32 cellular contexts compared by ENCODE assay signal in the genomic region with DNA sequence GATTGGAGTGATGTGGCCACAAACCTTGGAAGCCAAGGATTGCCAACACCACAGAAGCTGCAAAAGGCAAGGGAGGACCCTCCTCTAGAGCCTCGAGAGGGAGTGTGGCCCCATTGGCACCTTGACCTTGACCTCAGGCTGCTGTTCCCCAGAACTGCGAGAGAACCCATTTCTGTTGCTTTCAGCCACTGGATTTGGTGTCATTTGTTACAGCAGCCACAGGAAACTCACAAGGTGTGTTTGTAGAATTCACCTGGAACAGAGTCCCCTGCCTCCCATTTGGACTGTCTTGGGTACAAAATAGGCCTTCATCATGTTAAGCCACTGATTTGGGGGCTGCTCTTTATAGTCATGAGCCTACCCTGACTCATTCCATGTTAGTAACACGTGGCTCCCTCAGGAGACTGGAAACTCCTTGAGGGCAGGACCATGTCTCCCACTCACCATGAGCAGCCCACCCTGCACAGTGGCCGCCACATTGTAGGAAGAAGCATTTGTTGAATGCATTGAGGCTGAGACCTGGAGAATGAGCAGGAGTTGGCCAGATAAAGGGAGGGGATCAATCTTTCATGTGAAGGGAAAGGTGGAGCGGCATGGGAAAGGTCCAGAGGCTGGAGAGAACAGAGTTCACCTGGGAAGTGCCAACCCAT. TPM values are rescaled to one million over a fixed set of nuclear protein-coding genes. Genes with fewer than 3 reads are reported as not detected.
"Had no signal": no experiment of that assay in that cellular context is flagged by ENCODE, and none has a peak within 500 bp of the region (broad histone marks: within the 10 kb centered on the region; RNA-seq: fewer than 3 reads in every experiment).

No MANE protein-coding gene starts in this region.

- DNase-seq: activated CD4-positive, alpha-beta T cell treated with anti-CD3 and anti-CD28 coated beads, Interleukin-2, amount 10 ng/mL, durations not matched to agents 7 days and 5 days; activated CD4-positive, CD25-positive, alpha-beta regulatory T cell treated with anti-CD3 and anti-CD28 coated beads, Interleukin-2, amount 50 U/mL, for 72 hours; activated CD8-positive, alpha-beta T cell treated with anti-CD3 and anti-CD28 coated beads for 36 hours; activated gamma-delta T cell; activated naive CD4-positive, alpha-beta T cell treated with anti-CD3 and anti-CD28 coated beads, Interleukin-2, amount 50 U/mL, for 16 hours; activated naive CD8-positive, alpha-beta T cell treated with anti-CD3 and anti-CD28 coated beads, Interleukin-2, amount 50 U/mL, for 24 hours; brain microvascular endothelial cell; central memory CD4-positive, alpha-beta T cell; effector memory CD8-positive, alpha-beta T cell; glutamatergic neuron; immature natural killer cell; nephron progenitor cell; right cardiac atrium; stimulated activated CD4-positive, alpha-beta T cell treated with anti-CD3 and anti-CD28 coated beads, Interleukin-1b, Interleukin-23, amount 100 ng/mL, for 48 hours; stimulated activated naive B cell treated with anti-CD40 and anti-IgM and Interleukin-4, amounts not matched to agents 10 μg/mL and 1 μg/mL and 100 μg/mL, for 72 hours; WERI-Rb-1 had no signal

- H3K4me2 ChIP-seq: hepatocyte had no signal

- H2AFZ ChIP-seq: hepatocyte had no signal

- H3K4me3 ChIP-seq: esophagus muscularis mucosa, hepatocyte, mucosa of descending colon, skin epidermis, transverse colon had no signal

- FAIRE-seq: colon, frontal cortex, urothelium cell line had no signal

- H3K36me3 ChIP-seq: brain microvascular endothelial cell, esophagus muscularis mucosa, transverse colon, WERI-Rb-1 had no signal

- H3K36me3 Mint-ChIP-seq: immature natural killer cell had no signal

- H3K4me1 Mint-ChIP-seq: memory B cell had no signal

- H3K9me3 ChIP-seq: transverse colon had no signal

- H3K27me3 ChIP-seq: brain microvascular endothelial cell, esophagus muscularis mucosa, hepatocyte, transverse colon had no signal

- H3K9me3 Mint-ChIP-seq: activated T-helper 1 cell treated with anti-CD3 and anti-CD28 coated beads, Interleukin-12 subunit alpha, Interleukin-12 subunit beta, Interleukin-2, Interleukin-4 antibody, amounts not matched to agents 30 ng/mL and 10 ng/mL and 1 ng/mL, durations not matched to agents 14 hours and 24 hours and 36 hours; effector memory CD8-positive, alpha-beta T cell; memory B cell had no signal

- H3K79me2 ChIP-seq: hepatocyte, parathyroid adenoma had no signal

- H3K27ac ChIP-seq: brain microvascular endothelial cell, esophagus muscularis mucosa, hepatocyte, parathyroid adenoma, skin epidermis, transverse colon, WERI-Rb-1 had no signal

- ATAC-seq: activated CD8-positive, alpha-beta T cell treated with anti-CD3 and anti-CD28 coated beads for 36 hours; activated naive CD8-positive, alpha-beta T cell treated with anti-CD3 and anti-CD28 coated beads, Interleukin-2, amount 50 U/mL, for 24 hours; effector memory CD8-positive, alpha-beta T cell had no signal

- H3K4me3 Mint-ChIP-seq: activated CD4-positive, alpha-beta T cell treated with anti-CD3 and anti-CD28 coated beads, Interleukin-2, amount 10 ng/mL, durations not matched to agents 7 days and 5 days; activated CD8-positive, alpha-beta T cell treated with anti-CD3 and anti-CD28 coated beads for 36 hours; activated naive CD8-positive, alpha-beta T cell treated with anti-CD3 and anti-CD28 coated beads, Interleukin-2, amount 50 U/mL, for 24 hours; activated T-helper 1 cell treated with anti-CD3 and anti-CD28 coated beads, Interleukin-12 subunit alpha, Interleukin-12 subunit beta, Interleukin-2, Interleukin-4 antibody, amounts not matched to agents 30 ng/mL and 10 ng/mL and 1 ng/mL, durations not matched to agents 14 hours and 24 hours and 36 hours; effector memory CD8-positive, alpha-beta T cell; immature natural killer cell; memory B cell; nephron progenitor cell; stimulated activated naive B cell treated with anti-CD40 and anti-IgM and Interleukin-4, amounts not matched to agents 10 μg/mL and 1 μg/mL and 100 μg/mL, for 72 hours had no signal

- H3K27ac Mint-ChIP-seq: activated CD4-positive, alpha-beta T cell treated with anti-CD3 and anti-CD28 coated beads, Interleukin-2, amount 10 ng/mL, durations not matched to agents 7 days and 5 days; activated CD8-positive, alpha-beta T cell treated with anti-CD3 and anti-CD28 coated beads for 36 hours; activated naive CD8-positive, alpha-beta T cell treated with anti-CD3 and anti-CD28 coated beads, Interleukin-2, amount 50 U/mL, for 24 hours; activated T-helper 1 cell treated with anti-CD3 and anti-CD28 coated beads, Interleukin-12 subunit alpha, Interleukin-12 subunit beta, Interleukin-2, Interleukin-4 antibody, amounts not matched to agents 30 ng/mL and 10 ng/mL and 1 ng/mL, durations not matched to agents 14 hours and 24 hours and 36 hours; effector memory CD8-positive, alpha-beta T cell; immature natural killer cell; memory B cell; nephron progenitor cell; stimulated activated naive B cell treated with anti-CD40 and anti-IgM and Interleukin-4, amounts not matched to agents 10 μg/mL and 1 μg/mL and 100 μg/mL, for 72 hours had no signal

- H3K9ac ChIP-seq: parathyroid adenoma had no signal

RNA-seq across cellular contexts. Expression of gene C11orf86, which starts 8.3 kb away (rescaled TPM):
- total RNA-seq: activated CD4-positive, alpha-beta T cell treated with anti-CD3 and anti-CD28 coated beads, Interleukin-2, amount 10 ng/mL, durations not matched to agents 7 days and 5 days; activated CD8-positive, alpha-beta T cell treated with anti-CD3 and anti-CD28 coated beads for 36 hours; activated T-helper 1 cell treated with anti-CD3 and anti-CD28 coated beads, Interleukin-12 subunit alpha, Interleukin-12 subunit beta, Interleukin-2, Interleukin-4 antibody, amounts not matched to agents 30 ng/mL and 10 ng/mL and 1 ng/mL, durations not matched to agents 14 hours and 24 hours and 36 hours; dermis microvascular lymphatic vessel endothelial cell; esophagus muscularis mucosa; frontal cortex; liver; pulmonary artery endothelial cell; right cardiac atrium; T-helper 2 cell treated with Interferon-gamma antibody and Interleukin-4, amounts not matched to agents 100 ng/mL and 5 ng/mL, for 36 hours; temporal lobe had no signal
- polyA plus RNA-seq: immature natural killer cell, right cardiac atrium had no signal

RNA-seq across cellular contexts. Expression of gene SYT12, which starts 39.5 kb away (rescaled TPM):
- total RNA-seq: activated CD4-positive, alpha-beta T cell treated with anti-CD3 and anti-CD28 coated beads, Interleukin-2, amount 10 ng/mL, durations not matched to agents 7 days and 5 days; activated CD8-positive, alpha-beta T cell treated with anti-CD3 and anti-CD28 coated beads for 36 hours; activated T-helper 1 cell treated with anti-CD3 and anti-CD28 coated beads, Interleukin-12 subunit alpha, Interleukin-12 subunit beta, Interleukin-2, Interleukin-4 antibody, amounts not matched to agents 30 ng/mL and 10 ng/mL and 1 ng/mL, durations not matched to agents 14 hours and 24 hours and 36 hours; pulmonary artery endothelial cell; T-helper 2 cell treated with Interferon-gamma antibody and Interleukin-4, amounts not matched to agents 100 ng/mL and 5 ng/mL, for 36 hours; transverse colon had no signal
- polyA plus RNA-seq: immature natural killer cell had no signal
